9 cellular contexts compared by ENCODE assay signal in genomic region chr1:181094813-181095212, GRCh38. TPM values are rescaled to one million over a fixed set of nuclear protein-coding genes. Genes with fewer than 3 reads are reported as not detected.
A peak's percentile ranks its signal among the peaks of the same experiment; 100 is the strongest.
DNase-seq lines count a peak whose midpoint lies in the region; ATAC-seq and TF ChIP-seq lines count a peak whose summit lies in the region.
"Had no signal": no experiment of that assay in that cellular context is flagged by ENCODE, and none has a peak within 500 bp of the region (broad histone marks: within the 10 kb centered on the region; RNA-seq: fewer than 3 reads in every experiment).

No MANE protein-coding gene starts in this region.

- H3K9me3 ChIP-seq in HEK293 (ENCODE audit: control insufficient read depth, insufficient read depth, low read depth, low read length) (no peaks in the 10 kb centered on the region), transverse colon (no peaks in the 10 kb centered on the region)

- in situ Hi-C loops in brain microvascular endothelial cell (cut with HindIII; ENCODE audit: low pct_ligation_motif_present, low sequenced_read_pairs) (no loop called here), transverse colon (cut with MboI; ENCODE audit: low pct_ligation_motif_present in 1 of 4, low pct_unique_long_range_greater_than_20kb in 1 of 4, low sequenced_read_pairs in 3 of 4) (loop anchor here in 1 of 4 donors (5.0 kb wide), 1 partner anchor 52 kb away; no protein-coding TSS in a partner anchor)

- intact Hi-C loops in transverse colon (cut with DNase I; ENCODE audit: low total_unique reads): no loop called here

- H3K36me3 ChIP-seq in HEK293 (ENCODE audit: control insufficient read depth in 2 of 2, insufficient read depth in 1 of 2, low read length in 2 of 2) (peaks cover 0 to 33% of the 10 kb centered on the region in 2 experiments; a peak in 2 of 3 replicates), brain microvascular endothelial cell (replicated peaks) (no peaks in the 10 kb centered on the region), transverse colon (no peaks in the 10 kb centered on the region)

- POLR2A ChIA-PET in HEK293 (lab: Yijun Ruan, JAX): interaction anchor here (0.6 to 6.3 kb wide), 5 partner anchors 10 to 47 kb away, joined by 4 to 27 read pairs (median 8); no protein-coding TSS in a partner anchor

- TF ChIP-seq EP300 in transverse colon (IDR thresholded peaks at IDR 0.05; ENCODE audit: low read depth): no peak

- no peak for TF ChIP-seq POLR2A in transverse colon (IDR thresholded peaks at IDR 0.05)

- DNase-seq in brain microvascular endothelial cell (peak; percentile 88), islet precursor cell (peak; percentile 93), transverse colon (peak; percentile 14), OCI-M1 (lab: John Stamatoyannopoulos, UW) (no peak)
- DNase-seq in activated T-cell treated with anti-CD3 and anti-CD28 coated beads, Interleukin-2, amount 50 U/mL, for 48 hours: no peak
- DNase-seq: activated CD8-positive, alpha-beta memory T cell treated with anti-CD3 and anti-CD28 coated beads, Interleukin-2, amount 10 ng/mL, durations not matched to agents 7 days and 5 days; Kasumi-1 had no signal

- no peak for ATAC-seq in HG02852 (IDR thresholded peaks at IDR 0.05; ENCODE audit: unreplicated experiment)
- ATAC-seq: activated CD8-positive, alpha-beta memory T cell treated with anti-CD3 and anti-CD28 coated beads, Interleukin-2, amount 10 ng/mL, durations not matched to agents 7 days and 5 days had no signal

- 48 to 50% methylated on average over 3 of the region's 3 CpGs for WGBS in transverse colon (ENCODE audit: low coverage in 1 of 2), 2 donors

- H3K27me3 ChIP-seq in brain microvascular endothelial cell (replicated peaks) (no peaks in the 10 kb centered on the region), transverse colon (no peaks in the 10 kb centered on the region)

- peaks cover 24% of the 10 kb centered on the region for H3K4me1 ChIP-seq in HEK293 (ENCODE audit: control insufficient read depth, insufficient read depth, low read length)
- peaks cover 26 to 66% (median 46%) of the 10 kb centered on the region in 4 donors for H3K4me1 ChIP-seq in transverse colon

- H3K4me3 ChIP-seq in HEK293 (ENCODE audit: low read depth, low read length): no peak overlapping the region
- no peak overlapping the region for H3K4me3 ChIP-seq in brain microvascular endothelial cell (ENCODE audit: low read depth, low read length)
- H3K4me3 ChIP-seq in transverse colon: no peak overlapping the region

- TF ChIP-seq CTCF in HEK293 (tag by site-specific recombination; IDR thresholded peaks at IDR 0.05) (no peak), brain microvascular endothelial cell (IDR thresholded peaks at IDR 0.05; ENCODE audit: low read depth, low read length, missing control alignments) (no peak), transverse colon (IDR thresholded peaks at IDR 0.05) (no peak)

- H3K27ac ChIP-seq in HEK293 (ENCODE audit: extremely low read depth, low read depth, low read length) (no peak overlapping the region), brain microvascular endothelial cell (peak overlapping the region; percentile 15), transverse colon (peak overlapping the region; percentile 93 to 99 (median 96))

- CTCF ChIA-PET in HEK293 (lab: Yijun Ruan, JAX): interaction anchor here (1.4 to 8.5 kb wide), 3 partner anchors 41 to 213 kb away, joined by 3 to 69 read pairs (median 6); no protein-coding TSS in a partner anchor

TF ChIP-seq in HEK293, 187 proteins besides CTCF, POLR2A, EP300 and RAD21 (continues in another document):
- TF ChIP-seq ZBTB7A (tag by site-specific recombination; IDR thresholded peaks at IDR 0.05; ENCODE audit: low read depth) (no peak), ZNF501 (tag by site-specific recombination; IDR thresholded peaks at IDR 0.05) (no peak), ZNF10 (tag by site-specific recombination; IDR thresholded peaks at IDR 0.05) (no peak), ZNF169 (tag by site-specific recombination; IDR thresholded peaks at IDR 0.05) (no peak), OVOL3 (tag by site-specific recombination; IDR thresholded peaks at IDR 0.05) (no peak), ZNF645 (tag by site-specific recombination; IDR thresholded peaks at IDR 0.05) (no peak), SP7 (tag by site-specific recombination; IDR thresholded peaks at IDR 0.05) (0 out of 2 replicates have a peak, but pooled peaks have one; percentile 50), ZNF311 (tag by site-specific recombination; IDR thresholded peaks at IDR 0.05; ENCODE audit: borderline replicate concordance) (no peak), ZNF600 (tag by site-specific recombination; IDR thresholded peaks at IDR 0.05) (no peak; the same call in 1 of the 2 replicates), ZNF184 (tag by site-specific recombination; IDR thresholded peaks at IDR 0.05) (0 out of 2 replicates have a peak, but pooled peaks have one; percentile 26), ZNF155 (tag by site-specific recombination; IDR thresholded peaks at IDR 0.05) (no peak), WT1 (tag by site-specific recombination; IDR thresholded peaks at IDR 0.05) (peak; percentile 60; the same call in 1 of the 2 replicates), TSHZ1 (tag by site-specific recombination; IDR thresholded peaks at IDR 0.05; ENCODE audit: borderline replicate concordance) (no peak; the same call in 1 of the 2 replicates), ZNF202 (tag by site-specific recombination; IDR thresholded peaks at IDR 0.05; ENCODE audit: borderline replicate concordance) (no peak), ZNF660 (tag by site-specific recombination; IDR thresholded peaks at IDR 0.05) (no peak), ZNF785 (tag by site-specific recombination; IDR thresholded peaks at IDR 0.05) (no peak), PRDM4 (tag by site-specific recombination; IDR thresholded peaks at IDR 0.05) (peak; percentile 78), ZNF175 (tag by site-specific recombination; IDR thresholded peaks at IDR 0.05) (no peak), ZNF416 (tag by site-specific recombination; IDR thresholded peaks at IDR 0.05) (no peak), ZNF704 (tag by site-specific recombination; IDR thresholded peaks at IDR 0.05) (no peak)

RNA-seq across cellular contexts. Expression of gene IER5, which starts 6.3 kb away (rescaled TPM):
- total RNA-seq in transverse colon: 10 to 100 TPM; 12.1 to 40.3 (median 16.5) TPM

Comparison
In these comparisons a context has a peak if more than half of its experiments do, and no peak if none do; other contexts are left out.
1. DNase-seq: peak in brain microvascular endothelial cell (single experiment), islet precursor cell (single experiment) and transverse colon (single experiment); none in OCI-M1 (single experiment) and activated T-cell treated with anti-CD3 and anti-CD28 coated beads, Interleukin-2, amount 50 U/mL, for 48 hours (0 of 2).